In the genomic region with DNA sequence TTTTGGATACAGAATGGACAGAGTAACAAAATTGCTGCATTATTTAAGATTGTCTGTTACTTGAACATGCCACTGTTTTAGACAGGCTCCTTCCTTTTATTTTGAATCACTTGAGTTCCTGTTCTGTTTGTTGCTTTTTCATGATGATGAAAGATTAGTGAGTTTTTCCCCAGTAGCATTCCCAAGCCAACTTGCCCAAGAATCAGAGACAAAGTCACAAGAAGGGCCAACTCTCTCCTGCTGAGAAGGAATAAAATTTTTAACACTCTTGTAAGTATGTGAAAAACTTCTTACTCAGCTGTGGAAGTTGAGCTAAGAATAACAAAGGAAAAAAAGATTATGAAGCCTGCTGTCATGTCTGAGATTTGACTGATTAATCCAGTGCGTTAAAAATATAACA, we compare ENCODE assay signal across 19 cellular contexts.
DNase-seq lines count a peak whose midpoint lies in the region; ATAC-seq and TF ChIP-seq lines count a peak whose summit lies in the region.
"Had no signal": no experiment of that assay in that cellular context is flagged by ENCODE, and none has a peak within 500 bp of the region (broad histone marks: within the 10 kb centered on the region; RNA-seq: fewer than 3 reads in every experiment).

No MANE protein-coding gene starts in this region.

- no peaks in the 10 kb centered on the region for H3K9me3 ChIP-seq in Panc1 (ENCODE audit: control insufficient read depth, insufficient read depth, low read depth, low read length)
- no peaks in the 10 kb centered on the region for H3K9me3 ChIP-seq in mesenchymal stem cell (ENCODE audit: control insufficient read depth, low read length)
- H3K9me3 ChIP-seq: heart left ventricle, MG63 had no signal

- TSS peak; percentile 20 for BruUV-seq in Panc1 (replicated peaks; lab: Mats Ljungman, UMichigan)

- H3K36me3 ChIP-seq in Panc1 (ENCODE audit: control insufficient read depth, insufficient read depth, low read length), result peaks cover 2% of the 10 kb centered on the region; the same call in 1 of the 2 replicates
- H3K36me3 ChIP-seq in mesenchymal stem cell (ENCODE audit: control insufficient read depth in 1 of 2, insufficient read depth in 2 of 2, low read depth in 1 of 2, low read length in 2 of 2), result peaks cover 16 to 62% of the 10 kb centered on the region in 2 experiments
- H3K36me3 ChIP-seq: MG63 had no signal

- H3K27me3 ChIP-seq in Panc1 (ENCODE audit: control insufficient read depth, insufficient read depth, low read length) (no peaks in the 10 kb centered on the region), mesenchymal stem cell (ENCODE audit: control insufficient read depth in 1 of 2, insufficient read depth in 1 of 2, low read length in 2 of 2) (no peaks in the 10 kb centered on the region)
- H3K27me3 ChIP-seq: heart left ventricle, MG63 had no signal

- no peak overlapping the region for H4K8ac ChIP-seq in mesenchymal stem cell (ENCODE audit: low read length)

- H4K91ac ChIP-seq in mesenchymal stem cell (ENCODE audit: low read length), result no peak overlapping the region

- WGBS in mesenchymal stem cell, result 97% methylated on average over 1 of the region's 1 CpG

- ATAC-seq in Panc1 (no peak), HG03108 (IDR thresholded peaks at IDR 0.05; ENCODE audit: unreplicated experiment) (no peak)
- ATAC-seq: activated CD4-positive, alpha-beta T cell treated with anti-CD3 and anti-CD28 coated beads for 36 hours; activated T-cell treated with anti-CD3 and anti-CD28 coated beads, Interleukin-2, amount 50 U/mL, for 72 hours; heart left ventricle; K562; naive thymus-derived CD8-positive, alpha-beta T cell; sciatic nerve; stimulated activated naive CD8-positive, alpha-beta T cell treated with anti-CD3 and anti-CD28 coated beads, Interleukin-15, amount 100 ng/mL, for 72 hours had no signal

- no peak overlapping the region for H2BK120ac ChIP-seq in mesenchymal stem cell (ENCODE audit: low read depth, low read length)

- no peak overlapping the region for H3K4me2 ChIP-seq in mesenchymal stem cell (ENCODE audit: low read length, poor library complexity, severe bottlenecking)

- POLR2A ChIA-PET in Panc1 (lab: Charles Lee), result no interaction called here

- in situ Hi-C loops in Panc1 (cut with HindIII; ENCODE audit: low pct_unique_long_range_greater_than_20kb, low sequenced_read_pairs), result no loop called here

- no peak overlapping the region for H2BK5ac ChIP-seq in mesenchymal stem cell (ENCODE audit: low read depth, low read length, poor library complexity, severe bottlenecking)

- H3K9ac ChIP-seq in mesenchymal stem cell (ENCODE audit: low read length), result no peak overlapping the region

- no peak overlapping the region for H3K4ac ChIP-seq in mesenchymal stem cell (ENCODE audit: low read depth in 1 of 2, low read length in 2 of 2)

- TF ChIP-seq CTCF in Panc1 (IDR thresholded peaks at IDR 0.05) (no peak), choroid plexus epithelial cell (conservative IDR thresholded peaks at IDR 0.05; ENCODE audit: low read depth, low read length) (no peak)

- no peak overlapping the region for H3K23ac ChIP-seq in mesenchymal stem cell (ENCODE audit: low read length in 2 of 2)

- DNase-seq in Panc1 (ENCODE audit: low read depth, low spot score) (no peak), choroid plexus epithelial cell (ENCODE audit: low read depth) (peak; percentile 74), mesenchymal stem cell (no peak), stromal cell of bone marrow (ENCODE audit: low read depth) (peak; percentile 40), NCI-H82 treated with DMSO at 0.1 percent for 48 hours (lab: John Stamatoyannopoulos, UW; ENCODE audit: unreplicated experiment) (no peak), COR-L47 (lab: John Stamatoyannopoulos, UW) (no peak)
- DNase-seq in activated CD8-positive, alpha-beta memory T cell treated with anti-CD3 and anti-CD28 coated beads, Interleukin-2, amount 50 U/mL, for 48 hours, result no peak
- DNase-seq: activated CD4-positive, alpha-beta T cell treated with anti-CD3 and anti-CD28 coated beads for 36 hours; activated naive CD4-positive, alpha-beta T cell treated with Interleukin-2 at 50 U/mL for 16 hours; activated T-cell treated with anti-CD3 and anti-CD28 coated beads, Interleukin-2, amount 50 U/mL, for 72 hours; heart left ventricle; MG63; midbrain; naive thymus-derived CD8-positive, alpha-beta T cell; NCI-H1417 treated with DMSO at 0.1 percent for 48 hours; stimulated activated naive CD8-positive, alpha-beta T cell treated with anti-CD3 and anti-CD28 coated beads, Interleukin-15, amount 100 ng/mL, for 72 hours had no signal

- intact Hi-C loops in Panc1 (cut with micrococcal nuclease; ENCODE audit: unreplicated experiment), result no loop called here

- no peak overlapping the region for H2BK15ac ChIP-seq in mesenchymal stem cell (ENCODE audit: low read depth, poor library complexity, severe bottlenecking)

- H3K4me1 ChIP-seq in Panc1 (ENCODE audit: control insufficient read depth, insufficient read depth, low read length), result no peaks in the 10 kb centered on the region
- H3K4me1 ChIP-seq in mesenchymal stem cell (ENCODE audit: control insufficient read depth, insufficient read depth, low read depth, low read length), result peaks cover 29% of the 10 kb centered on the region

- no peak overlapping the region for H2BK12ac ChIP-seq in mesenchymal stem cell (ENCODE audit: low read length in 2 of 2)

- H3K27ac ChIP-seq in Panc1 (ENCODE audit: low read length), result no peak overlapping the region
- peak overlapping the region; percentile 97 for H3K27ac ChIP-seq in mesenchymal stem cell (ENCODE audit: low read length, poor library complexity, severe bottlenecking)

- H3K14ac ChIP-seq in mesenchymal stem cell (ENCODE audit: low read length in 2 of 2), result no peak overlapping the region

- peaks cover 22% of the 10 kb centered on the region for H3K79me1 ChIP-seq in mesenchymal stem cell (replicated peaks; ENCODE audit: low read length, poor library complexity, severe bottlenecking)

- CTCF ChIA-PET in Panc1 (lab: Charles Lee), result no interaction called here

- no peak overlapping the region for H2AFZ ChIP-seq in mesenchymal stem cell (ENCODE audit: low read depth, low read length)

- H3K18ac ChIP-seq in mesenchymal stem cell (ENCODE audit: low read depth in 1 of 2, low read length in 2 of 2), result no peak overlapping the region

- peak overlapping the region; percentile 96 for H2AK5ac ChIP-seq in mesenchymal stem cell (ENCODE audit: low read length, severe bottlenecking)

- no peak overlapping the region for H3K4me3 ChIP-seq in Panc1 (ENCODE audit: low read depth in 2 of 2, low read length in 2 of 2)
- H3K4me3 ChIP-seq in choroid plexus epithelial cell (ENCODE audit: low read depth, low read length), result no peak overlapping the region
- no peak overlapping the region for H3K4me3 ChIP-seq in mesenchymal stem cell (ENCODE audit: insufficient read depth in 1 of 2, low read depth in 1 of 2, low read length in 2 of 2)
- H3K4me3 ChIP-seq: heart left ventricle, K562, MG63 had no signal

Comparison
In these comparisons a context has a peak if more than half of its experiments do, and no peak if none do; other contexts are left out.
1. DNase-seq: peak in choroid plexus epithelial cell (single experiment) and stromal cell of bone marrow (single experiment); none in Panc1 (single experiment), mesenchymal stem cell (single experiment), NCI-H82 treated with DMSO at 0.1 percent for 48 hours (single experiment), COR-L47 (single experiment) and activated CD8-positive, alpha-beta memory T cell treated with anti-CD3 and anti-CD28 coated beads, Interleukin-2, amount 50 U/mL, for 48 hours (single experiment).